In genomic region chr1:153233448-153233847, GRCh38 we compare ENCODE assay signal across 2 cellular contexts.
TF ChIP-seq lines count a peak whose summit lies in the region.

No MANE protein-coding gene starts in this region.

TF ChIP-seq in liver, 16 proteins besides CTCF, POLR2A, EP300 and RAD21:
- TF ChIP-seq REST (IDR thresholded peaks at IDR 0.05) (no peak), GABPA (IDR thresholded peaks at IDR 0.05 in 1 of 2, conservative IDR thresholded peaks at IDR 0.05 in 1 of 2) (no peak), HNF4A (conservative IDR thresholded peaks at IDR 0.05) (peak; percentile 28 to 30)

TF ChIP-seq in HepG2, 621 proteins besides CTCF, POLR2A, EP300 and RAD21:
- TF ChIP-seq RBFOX2 (IDR thresholded peaks at IDR 0.05; ENCODE audit: low read depth, low read length) (no peak), HIVEP1 (CRISPR knock-in tag; IDR thresholded peaks at IDR 0.05) (no peak), HOXA5 (CRISPR knock-in tag; IDR thresholded peaks at IDR 0.05) (no peak), ZFP90 (CRISPR knock-in tag; IDR thresholded peaks at IDR 0.05; ENCODE audit: borderline replicate concordance) (no peak), ATF7-NPFF (CRISPR knock-in tag; IDR thresholded peaks at IDR 0.05; ENCODE audit: low read depth) (no peak), RBM22 (optimal IDR thresholded peaks at IDR 0.05; ENCODE audit: low read length) (no peak), ZBTB39 (CRISPR knock-in tag; IDR thresholded peaks at IDR 0.05) (no peak), USF2 (IDR thresholded peaks at IDR 0.05; ENCODE audit: low read depth, low read length) (no peak), USF2 (CRISPR knock-in tag; IDR thresholded peaks at IDR 0.05; ENCODE audit: borderline replicate concordance) (no peak), ZBTB43 (CRISPR knock-in tag; conservative IDR thresholded peaks at IDR 0.05) (no peak), ZNF570 (CRISPR knock-in tag; IDR thresholded peaks at IDR 0.05; ENCODE audit: borderline replicate concordance) (no peak), ZBTB3 (CRISPR knock-in tag; IDR thresholded peaks at IDR 0.05; ENCODE audit: borderline replicate concordance, low read depth) (no peak), ZFP41 (CRISPR knock-in tag; IDR thresholded peaks at IDR 0.05; ENCODE audit: borderline replicate concordance) (no peak)
- TF ChIP-seq, protein P1, sequence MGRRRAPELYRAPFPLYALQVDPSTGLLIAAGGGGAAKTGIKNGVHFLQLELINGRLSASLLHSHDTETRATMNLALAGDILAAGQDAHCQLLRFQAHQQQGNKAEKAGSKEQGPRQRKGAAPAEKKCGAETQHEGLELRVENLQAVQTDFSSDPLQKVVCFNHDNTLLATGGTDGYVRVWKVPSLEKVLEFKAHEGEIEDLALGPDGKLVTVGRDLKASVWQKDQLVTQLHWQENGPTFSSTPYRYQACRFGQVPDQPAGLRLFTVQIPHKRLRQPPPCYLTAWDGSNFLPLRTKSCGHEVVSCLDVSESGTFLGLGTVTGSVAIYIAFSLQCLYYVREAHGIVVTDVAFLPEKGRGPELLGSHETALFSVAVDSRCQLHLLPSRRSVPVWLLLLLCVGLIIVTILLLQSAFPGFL (CRISPR knock-in tag; IDR thresholded peaks at IDR 0.05), result no peak
- TF ChIP-seq, protein P2, sequence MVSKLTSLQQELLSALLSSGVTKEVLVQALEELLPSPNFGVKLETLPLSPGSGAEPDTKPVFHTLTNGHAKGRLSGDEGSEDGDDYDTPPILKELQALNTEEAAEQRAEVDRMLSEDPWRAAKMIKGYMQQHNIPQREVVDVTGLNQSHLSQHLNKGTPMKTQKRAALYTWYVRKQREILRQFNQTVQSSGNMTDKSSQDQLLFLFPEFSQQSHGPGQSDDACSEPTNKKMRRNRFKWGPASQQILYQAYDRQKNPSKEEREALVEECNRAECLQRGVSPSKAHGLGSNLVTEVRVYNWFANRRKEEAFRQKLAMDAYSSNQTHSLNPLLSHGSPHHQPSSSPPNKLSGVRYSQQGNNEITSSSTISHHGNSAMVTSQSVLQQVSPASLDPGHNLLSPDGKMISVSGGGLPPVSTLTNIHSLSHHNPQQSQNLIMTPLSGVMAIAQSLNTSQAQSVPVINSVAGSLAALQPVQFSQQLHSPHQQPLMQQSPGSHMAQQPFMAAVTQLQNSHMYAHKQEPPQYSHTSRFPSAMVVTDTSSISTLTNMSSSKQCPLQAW (CRISPR knock-in tag; IDR thresholded peaks at IDR 0.05), result no peak
- TF ChIP-seq, protein P3, sequence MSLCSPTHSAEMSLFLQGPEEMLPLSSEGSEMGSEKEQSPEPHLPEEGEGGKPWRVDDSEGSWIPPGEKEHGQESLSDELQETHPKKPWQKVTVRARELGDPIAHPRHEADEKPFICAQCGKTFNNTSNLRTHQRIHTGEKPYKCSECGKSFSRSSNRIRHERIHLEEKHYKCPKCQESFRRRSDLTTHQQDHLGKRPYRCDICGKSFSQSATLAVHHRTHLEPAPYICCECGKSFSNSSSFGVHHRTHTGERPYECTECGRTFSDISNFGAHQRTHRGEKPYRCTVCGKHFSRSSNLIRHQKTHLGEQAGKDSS (CRISPR knock-in tag; IDR thresholded peaks at IDR 0.05; ENCODE audit: borderline replicate concordance, low read depth), result no peak
